In genomic region chr11:69102732-69103615, GRCh38 we compare ENCODE assay signal across 14 cellular contexts. TPM values are rescaled to one million over a fixed set of nuclear protein-coding genes. Genes with fewer than 3 reads are reported as not detected.
DNase-seq lines count a peak whose midpoint lies in the region; ATAC-seq and TF ChIP-seq lines count a peak whose summit lies in the region.
"Had no signal": no experiment of that assay in that cellular context is flagged by ENCODE, and none has a peak within 500 bp of the region (broad histone marks: within the 10 kb centered on the region; RNA-seq: fewer than 3 reads in every experiment).

No MANE protein-coding gene starts in this region.

- no peaks in the 10 kb centered on the region for H3K36me3 ChIP-seq in cardiac muscle cell
- no peaks in the 10 kb centered on the region for H3K36me3 ChIP-seq in aorta (ENCODE audit: control insufficient read depth in 1 of 2, insufficient read depth in 2 of 2, low read length in 1 of 2)
- H3K36me3 ChIP-seq: right atrium auricular region had no signal

- H3K27ac Mint-ChIP-seq in chondrocyte (ENCODE audit: unreplicated experiment) = no peak overlapping the region
- H3K27ac Mint-ChIP-seq in natural killer cell = no peak overlapping the region
- H3K27ac Mint-ChIP-seq: memory B cell had no signal

- no peak overlapping the region for H3K4me3 ChIP-seq in cardiac muscle cell
- no peak overlapping the region for H3K4me3 ChIP-seq in NB4 (ENCODE audit: low read depth, low read length)
- no peak overlapping the region for H3K4me3 ChIP-seq in aorta (ENCODE audit: low read length in 2 of 2)
- H3K4me3 ChIP-seq: right atrium auricular region had no signal

- 62 to 67% methylated on average over 19 to 24 of the region's 24 CpGs for WGBS in aorta, 2 donors

- H3K4me3 Mint-ChIP-seq in chondrocyte (ENCODE audit: unreplicated experiment) = no peak overlapping the region
- no peak overlapping the region for H3K4me3 Mint-ChIP-seq in natural killer cell
- H3K4me3 Mint-ChIP-seq: memory B cell had no signal

- H3K27me3 ChIP-seq in cardiac muscle cell (no peaks in the 10 kb centered on the region), aorta (ENCODE audit: control insufficient read depth in 1 of 2, insufficient read depth in 2 of 2, low read length in 1 of 2) (no peaks in the 10 kb centered on the region)
- H3K27me3 ChIP-seq: right atrium auricular region had no signal

- H3K9me3 ChIP-seq in cardiac muscle cell (ENCODE audit: low read depth) = no peaks in the 10 kb centered on the region
- H3K9me3 ChIP-seq in aorta (ENCODE audit: control insufficient read depth, low read length) = no peaks in the 10 kb centered on the region
- H3K9me3 ChIP-seq: right atrium auricular region had no signal

- no peaks in the 10 kb centered on the region for H3K9me3 Mint-ChIP-seq in chondrocyte (ENCODE audit: low read depth)
- no peaks in the 10 kb centered on the region for H3K9me3 Mint-ChIP-seq in natural killer cell
- H3K9me3 Mint-ChIP-seq: memory B cell had no signal

- ATAC-seq in Right ventricle myocardium inferior (no peak), natural killer cell (no peak), aorta (ENCODE audit: low FRiP score) (no peak)

- H3K4me1 Mint-ChIP-seq in chondrocyte (ENCODE audit: low read depth) = peaks cover 3% of the 10 kb centered on the region
- H3K4me1 Mint-ChIP-seq in natural killer cell = no peaks in the 10 kb centered on the region
- H3K4me1 Mint-ChIP-seq: memory B cell had no signal

- TF ChIP-seq CTCF in cardiac muscle cell (IDR thresholded peaks at IDR 0.05; ENCODE audit: low read depth, low read length) (peak; percentile 6), NB4 (IDR thresholded peaks at IDR 0.05; ENCODE audit: low read depth, low read length) (peak; percentile 21), chondrocyte (IDR thresholded peaks at IDR 0.05) (peak; percentile 45), natural killer cell (IDR thresholded peaks at IDR 0.05) (no peak)

- H3K4me1 ChIP-seq in cardiac muscle cell (ENCODE audit: low read depth) = no peaks in the 10 kb centered on the region
- no peaks in the 10 kb centered on the region for H3K4me1 ChIP-seq in aorta (ENCODE audit: control insufficient read depth in 1 of 2, insufficient read depth in 2 of 2, low read length in 2 of 2)

- TF ChIP-seq POLR2A in NB4 (IDR thresholded peaks at IDR 0.05; ENCODE audit: extremely low read depth, insufficient read length) = no peak

- intact Hi-C loops in Right ventricle myocardium inferior (cut with DNase I) = loop anchor here (10.0 kb wide), 2 partner anchors 112 to 342 kb away; no protein-coding TSS in a partner anchor
- intact Hi-C loops in natural killer cell (cut with micrococcal nuclease) = loop anchor here (5.0 kb wide), 1 partner anchor 789 kb away; no protein-coding TSS in a partner anchor
- intact Hi-C loops in aorta (cut with DNase I) = loop anchor here in 1 of 2 donors (10.0 kb wide), 1 partner anchor 132 kb away; no protein-coding TSS in a partner anchor

- H3K27ac ChIP-seq in cardiac muscle cell = no peak overlapping the region
- no peak overlapping the region for H3K27ac ChIP-seq in aorta (ENCODE audit: low read depth in 1 of 2, low read length in 2 of 2)
- H3K27ac ChIP-seq: C4-2B, right atrium auricular region had no signal

- peaks cover 5% of the 10 kb centered on the region for H3K27me3 Mint-ChIP-seq in chondrocyte (ENCODE audit: low read depth)
- H3K27me3 Mint-ChIP-seq in natural killer cell (ENCODE audit: low read depth in 2 of 2) = peaks cover 0 to 5% of the 10 kb centered on the region in 2 donors

- DNase-seq in cardiac muscle cell (ENCODE audit: low read depth in 1 of 2, low spot score in 1 of 2) (no peak), Right ventricle myocardium inferior (ENCODE audit: missing footprints) (no peak), NB4 (ENCODE audit: low read depth) (peak; percentile 51), chondrocyte (ENCODE audit: low spot score) (no peak), retina (peak; percentile 63), natural killer cell (no peak), aorta (no peak), SIG-M5 treated with dmso at 0.1 percent for 504 hours (lab: John Stamatoyannopoulos, UW; ENCODE audit: unreplicated experiment) (no peak)
- DNase-seq: head of caudate nucleus, NCI-H774, T1000 had no signal

- peaks cover 3% of the 10 kb centered on the region for H3K36me3 Mint-ChIP-seq in chondrocyte (ENCODE audit: low read depth)
- H3K36me3 Mint-ChIP-seq in natural killer cell = no peaks in the 10 kb centered on the region

RNA-seq across cellular contexts. Expression of gene SMIM38, which starts 52.8 kb away (rescaled TPM):
- 1.1 and 5.5 TPM in 2 replicates for total RNA-seq in cardiac muscle cell
- 0.62 and 2.3 TPM in 2 replicates for polyA plus RNA-seq in cardiac muscle cell
- total RNA-seq in Right ventricle myocardium inferior = 0.11 TPM
- total RNA-seq in chondrocyte = 0.12 to 0.60 TPM (median 0.41 TPM) in 3 replicates
- total RNA-seq in natural killer cell = under 1 TPM; 0.23 to 0.42 (median 0.40) TPM
- 1 to 10 TPM; 1.6 to 2.8 TPM for total RNA-seq in aorta
- polyA plus RNA-seq in aorta = under 1 TPM in 1 of 2 donors, not detected in 1; 0.56 TPM

RNA-seq across cellular contexts. Expression of gene TPCN2, which starts 54.2 kb away (rescaled TPM):
- 25.5 and 39.4 TPM in 2 replicates for total RNA-seq in cardiac muscle cell
- 42.2 and 50.1 TPM in 2 replicates for polyA plus RNA-seq in cardiac muscle cell
- 9.1 TPM for total RNA-seq in Right ventricle myocardium inferior
- total RNA-seq in chondrocyte = 12.3 to 18.1 TPM (median 12.6 TPM) in 3 replicates
- 10 to 100 TPM; 14.9 to 18.3 (median 18.2) TPM for total RNA-seq in natural killer cell
- 10 to 100 TPM; 25.8 to 27.9 TPM for total RNA-seq in aorta
- 10 to 100 TPM in 1 of 2 donors, 1 to 10 TPM in 1; 1.5 to 20.8 TPM for polyA plus RNA-seq in aorta

Comparison
In these comparisons a context has a peak if more than half of its experiments do, and no peak if none do; other contexts are left out.
1. DNase-seq: peak in NB4 (single experiment) and retina (single experiment); none in cardiac muscle cell (0 of 2), Right ventricle myocardium inferior (single experiment), chondrocyte (single experiment), natural killer cell (single experiment), aorta (0 of 2) and SIG-M5 treated with dmso at 0.1 percent for 504 hours (single experiment).